ENCODE assay signal across 24 cellular contexts in the genomic region with DNA sequence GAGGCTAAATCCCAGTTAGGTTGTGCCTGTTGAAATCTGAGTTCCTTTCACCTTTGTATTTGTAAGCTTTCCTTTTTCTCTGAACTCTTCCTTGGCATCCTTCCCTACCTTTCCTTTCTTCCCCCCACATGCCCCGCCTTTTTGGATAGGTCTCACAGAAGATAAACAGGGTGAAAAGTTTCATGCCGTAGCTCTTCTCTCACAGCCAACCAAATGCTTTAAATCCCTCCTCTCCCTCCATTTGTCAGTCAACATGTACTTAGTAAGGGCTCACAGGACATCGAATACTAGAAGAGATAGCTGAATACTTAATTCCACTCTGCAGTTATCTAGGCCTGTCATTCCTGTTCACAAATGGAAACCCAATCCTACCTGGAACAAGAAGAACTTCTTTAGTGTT.
DNase-seq lines count a peak whose midpoint lies in the region; ATAC-seq and TF ChIP-seq lines count a peak whose summit lies in the region.
"Had no signal": no experiment of that assay in that cellular context is flagged by ENCODE, and none has a peak within 500 bp of the region (broad histone marks: within the 10 kb centered on the region; RNA-seq: fewer than 3 reads in every experiment).

No MANE protein-coding gene starts in this region.

- POLR2A ChIA-PET in IMR-90 (lab: Charles Lee; ENCODE audit: unreplicated experiment): interaction anchor here (0.6 kb wide), 1 partner anchor 1672 kb away, joined by 9 read pairs; no protein-coding TSS in a partner anchor

- H3K56ac ChIP-seq in IMR-90 (ENCODE audit: extremely low read depth, insufficient read depth, low read length): no peak overlapping the region

- H3K9me3 Mint-ChIP-seq in activated naive CD8-positive, alpha-beta T cell treated with anti-CD3 and anti-CD28 coated beads, Interleukin-2, amount 50 U/mL, for 24 hours: no peaks in the 10 kb centered on the region
- H3K9me3 Mint-ChIP-seq: activated naive CD4-positive, alpha-beta T cell treated with anti-CD3 and anti-CD28 coated beads for 36 hours; CD14-positive monocyte; immature natural killer cell; natural killer cell treated with Interleukin-12 subunit alpha and Interleukin-12 subunit beta and Interleukin-15 and Interleukin-18, amount 100 ng/mL, for 72 hours had no signal

- H4K5ac ChIP-seq in IMR-90 (ENCODE audit: low read depth, low read length): no peak overlapping the region

- H3K27me3 ChIP-seq in IMR-90 (ENCODE audit: control insufficient read depth, insufficient read depth, low read length) (no peaks in the 10 kb centered on the region), esophagus muscularis mucosa (no peaks in the 10 kb centered on the region), right cardiac atrium (ENCODE audit: control insufficient read depth, insufficient read depth) (no peaks in the 10 kb centered on the region)

- H4K91ac ChIP-seq in IMR-90 (ENCODE audit: insufficient read depth, low read depth, low read length): no peak overlapping the region

- peaks cover 13 to 30% of the 10 kb centered on the region in 2 experiments for H3K79me1 ChIP-seq in IMR-90 (ENCODE audit: low read depth in 1 of 2, low read length in 2 of 2)

- no peak overlapping the region for H3K27ac ChIP-seq in IMR-90 (ENCODE audit: insufficient read depth, low read length)
- peak overlapping the region in 3 of 4 donors; percentile 10 to 25 (median 17) for H3K27ac ChIP-seq in esophagus muscularis mucosa (replicated peaks in 1 of 4)
- H3K27ac ChIP-seq in right cardiac atrium (ENCODE audit: low read length): no peak overlapping the region

- no peaks in the 10 kb centered on the region for H3K36me3 Mint-ChIP-seq in activated naive CD8-positive, alpha-beta T cell treated with anti-CD3 and anti-CD28 coated beads, Interleukin-2, amount 50 U/mL, for 24 hours (ENCODE audit: low read depth)
- H3K36me3 Mint-ChIP-seq: activated CD8-positive, alpha-beta memory T cell treated with anti-CD3 and anti-CD28 coated beads, Interleukin-2, amount 10 ng/mL, durations not matched to agents 7 days and 5 days had no signal

- H3K4me3 ChIP-seq in IMR-90 (ENCODE audit: insufficient read depth, low read depth, low read length): no peak overlapping the region
- no peak overlapping the region for H3K4me3 ChIP-seq in esophagus muscularis mucosa
- no peak overlapping the region for H3K4me3 ChIP-seq in right cardiac atrium (ENCODE audit: low read length)
- H3K4me3 ChIP-seq: thoracic aorta had no signal

- H3K4ac ChIP-seq in IMR-90 (ENCODE audit: low read depth, low read length): no peak overlapping the region; the same call in 1 of the 2 replicates

- no peak overlapping the region for H3K4me2 ChIP-seq in IMR-90 (ENCODE audit: low read depth, low read length)

- H3K14ac ChIP-seq in IMR-90 (replicated peaks; ENCODE audit: low read depth, low read length): no peak overlapping the region

- BruUV-seq in IMR-90 (replicated peaks; lab: Mats Ljungman, UMichigan): no TSS peak

- H2BK20ac ChIP-seq in IMR-90 (ENCODE audit: low read depth, low read length): no peak overlapping the region

- H3K9me1 ChIP-seq in IMR-90 (ENCODE audit: insufficient read depth, low read length): no peaks in the 10 kb centered on the region; the same call in 1 of the 2 replicates

- no peak for TF ChIP-seq EP300 in esophagus muscularis mucosa (IDR thresholded peaks at IDR 0.05)

- DNase-seq in IMR-90 (peak; percentile 10), esophagus muscularis mucosa (ENCODE audit: extremely low spot score) (no peak), right cardiac atrium (no peak), omental fat pad (ENCODE audit: low spot score) (no peak), head of caudate nucleus (no peak)
- DNase-seq in activated naive CD8-positive, alpha-beta T cell treated with anti-CD3 and anti-CD28 coated beads, Interleukin-2, amount 50 U/mL, for 24 hours: no peak
- DNase-seq: activated CD4-positive, alpha-beta T cell treated with anti-CD3 and anti-CD28 coated beads, Interleukin-2, amount 50 U/mL, for 1 hour; activated CD8-positive, alpha-beta memory T cell treated with anti-CD3 and anti-CD28 coated beads, Interleukin-2, amount 10 ng/mL, durations not matched to agents 7 days and 5 days; activated naive CD4-positive, alpha-beta T cell treated with anti-CD3 and anti-CD28 coated beads for 36 hours; activated T-cell treated with anti-CD3 and anti-CD28 coated beads, Interleukin-2, amount 50 U/mL, for 48 hours; amniotic stem cell; hypothalamus; immature natural killer cell; Kasumi-1; NCI-H146; NCI-H2171; NCI-H524 treated with DMSO at 0.1 percent for 48 hours; SHP77; stimulated activated naive CD4-positive, alpha-beta T cell treated with Interleukin-2 at 50 U/mL for 16 hours had no signal

- H2BK15ac ChIP-seq in IMR-90 (ENCODE audit: low read depth, low read length): no peak overlapping the region

- TF ChIP-seq CTCF in IMR-90 (conservative IDR thresholded peaks at IDR 0.05; ENCODE audit: low read depth, low read length) (no peak), esophagus muscularis mucosa (IDR thresholded peaks at IDR 0.05) (no peak), omental fat pad (IDR thresholded peaks at IDR 0.05) (no peak)

- H3K4me1 ChIP-seq in IMR-90 (ENCODE audit: control insufficient read depth, insufficient read depth, low read length): peaks cover 4% of the 10 kb centered on the region; the same call in 1 of the 2 replicates
- H3K4me1 ChIP-seq in esophagus muscularis mucosa: peaks cover 18 to 42% (median 38%) of the 10 kb centered on the region in 4 donors
- peaks cover 2% of the 10 kb centered on the region for H3K4me1 ChIP-seq in right cardiac atrium (ENCODE audit: control insufficient read depth, insufficient read depth, low read length)

- no peak overlapping the region for H3K9ac ChIP-seq in IMR-90 (ENCODE audit: low read depth, low read length)

- TF ChIP-seq POLR2A in IMR-90 (IDR thresholded peaks at IDR 0.05; ENCODE audit: low read depth, low read length) (no peak), esophagus muscularis mucosa (IDR thresholded peaks at IDR 0.05; ENCODE audit: low read depth) (no peak)

- no peaks in the 10 kb centered on the region for H3K27me3 Mint-ChIP-seq in activated naive CD8-positive, alpha-beta T cell treated with anti-CD3 and anti-CD28 coated beads, Interleukin-2, amount 50 U/mL, for 24 hours
- H3K27me3 Mint-ChIP-seq: activated CD8-positive, alpha-beta memory T cell treated with anti-CD3 and anti-CD28 coated beads, Interleukin-2, amount 10 ng/mL, durations not matched to agents 7 days and 5 days; natural killer cell treated with Interleukin-12 subunit alpha and Interleukin-12 subunit beta and Interleukin-15 and Interleukin-18, amount 100 ng/mL, for 72 hours had no signal

- ATAC-seq in IMR-90 (ENCODE audit: low read depth) (no peak), right cardiac atrium (peak; percentile 47 to 83), omental fat pad (ENCODE audit: low FRiP score) (peak; percentile 34), HG02884 (IDR thresholded peaks at IDR 0.05; ENCODE audit: unreplicated experiment) (no peak), HG03097 (IDR thresholded peaks at IDR 0.05; ENCODE audit: low FRiP score, unreplicated experiment) (no peak)
- no peak for ATAC-seq in activated naive CD8-positive, alpha-beta T cell treated with anti-CD3 and anti-CD28 coated beads, Interleukin-2, amount 50 U/mL, for 24 hours
- ATAC-seq: activated CD8-positive, alpha-beta memory T cell treated with anti-CD3 and anti-CD28 coated beads, Interleukin-2, amount 10 ng/mL, durations not matched to agents 7 days and 5 days; natural killer cell treated with Interleukin-12 subunit alpha and Interleukin-12 subunit beta and Interleukin-15 and Interleukin-18, amount 100 ng/mL, for 72 hours had no signal

- H3K36me3 ChIP-seq in IMR-90 (ENCODE audit: control insufficient read depth, insufficient read depth, low read length): peaks cover 11% of the 10 kb centered on the region
- peaks cover 0 to 30% (median 7%) of the 10 kb centered on the region in 4 donors for H3K36me3 ChIP-seq in esophagus muscularis mucosa

- H3K9me3 ChIP-seq in IMR-90 (ENCODE audit: control insufficient read depth, insufficient read depth, low read length) (no peaks in the 10 kb centered on the region), esophagus muscularis mucosa (no peaks in the 10 kb centered on the region), right cardiac atrium (ENCODE audit: control insufficient read depth, low read length) (no peaks in the 10 kb centered on the region)
- H3K9me3 ChIP-seq: thoracic aorta had no signal

- TF ChIP-seq RAD21 in IMR-90 (IDR thresholded peaks at IDR 0.05; ENCODE audit: low read length): no peak

- H3K4me3 Mint-ChIP-seq in activated naive CD8-positive, alpha-beta T cell treated with anti-CD3 and anti-CD28 coated beads, Interleukin-2, amount 50 U/mL, for 24 hours: no peak overlapping the region
- H3K4me3 Mint-ChIP-seq: activated CD8-positive, alpha-beta memory T cell treated with anti-CD3 and anti-CD28 coated beads, Interleukin-2, amount 10 ng/mL, durations not matched to agents 7 days and 5 days; activated naive CD4-positive, alpha-beta T cell treated with anti-CD3 and anti-CD28 coated beads for 36 hours; CD14-positive monocyte; immature natural killer cell; natural killer cell treated with Interleukin-12 subunit alpha and Interleukin-12 subunit beta and Interleukin-15 and Interleukin-18, amount 100 ng/mL, for 72 hours had no signal

- in situ Hi-C loops in IMR-90 (cut with MboI; ENCODE audit: low sequenced_read_pairs): no loop called here

- H4K20me1 ChIP-seq in IMR-90 (ENCODE audit: insufficient read depth, low read length): no peaks in the 10 kb centered on the region

- H2AK5ac ChIP-seq in IMR-90 (ENCODE audit: low read depth, low read length): no peak overlapping the region

- peak overlapping the region in 1 of 2 experiments; percentile 11; a peak in 1 of 4 replicates for H4K8ac ChIP-seq in IMR-90 (ENCODE audit: low read depth in 2 of 2, low read length in 2 of 2)

- no CpG with 5 or more reads among the region's 3 CpGs for WGBS in IMR-90 (ENCODE audit: extremely low coverage in 2 of 2, insufficient read length in 1 of 2), 2 experiments
- WGBS in esophagus muscularis mucosa: 33% methylated on average over 3 of the region's 3 CpGs
- 42% methylated on average over 3 of the region's 3 CpGs for WGBS in right cardiac atrium

- CTCF ChIA-PET in IMR-90 (lab: Yijun Ruan, JAX): interaction anchor here (0.5 to 0.9 kb wide), 3 partner anchors 27 to 371 kb away, joined by 3 read pairs; no protein-coding TSS in a partner anchor

- no peak overlapping the region for H2AFZ ChIP-seq in IMR-90 (replicated peaks; ENCODE audit: low read length, poor library complexity)

- intact Hi-C loops in IMR-90 (cut with micrococcal nuclease): no loop called here
- intact Hi-C loops in esophagus muscularis mucosa (cut with DNase I): no loop called here
- intact Hi-C loops in right cardiac atrium (cut with DNase I): no loop called here
- intact Hi-C loops in head of caudate nucleus (cut with DNase I): no loop called here

- no peak overlapping the region for H3K27ac Mint-ChIP-seq in activated naive CD8-positive, alpha-beta T cell treated with anti-CD3 and anti-CD28 coated beads, Interleukin-2, amount 50 U/mL, for 24 hours
- H3K27ac Mint-ChIP-seq: activated CD8-positive, alpha-beta memory T cell treated with anti-CD3 and anti-CD28 coated beads, Interleukin-2, amount 10 ng/mL, durations not matched to agents 7 days and 5 days; activated naive CD4-positive, alpha-beta T cell treated with anti-CD3 and anti-CD28 coated beads for 36 hours; CD14-positive monocyte; immature natural killer cell; natural killer cell treated with Interleukin-12 subunit alpha and Interleukin-12 subunit beta and Interleukin-15 and Interleukin-18, amount 100 ng/mL, for 72 hours had no signal

- H2AK9ac ChIP-seq in IMR-90 (replicated peaks; ENCODE audit: low read depth, low read length, poor library complexity): no peak overlapping the region

- no peak overlapping the region for H2BK5ac ChIP-seq in IMR-90 (ENCODE audit: low read depth, low read length, poor library complexity, severe bottlenecking)

- H3K4me1 Mint-ChIP-seq in activated naive CD8-positive, alpha-beta T cell treated with anti-CD3 and anti-CD28 coated beads, Interleukin-2, amount 50 U/mL, for 24 hours: no peaks in the 10 kb centered on the region
- H3K4me1 Mint-ChIP-seq: activated CD8-positive, alpha-beta memory T cell treated with anti-CD3 and anti-CD28 coated beads, Interleukin-2, amount 10 ng/mL, durations not matched to agents 7 days and 5 days; immature natural killer cell had no signal

- H3K18ac ChIP-seq in IMR-90 (ENCODE audit: low read depth, low read length): no peak overlapping the region

- H3K23ac ChIP-seq in IMR-90 (ENCODE audit: low read depth, low read length): peak overlapping the region; percentile 35; the same call in 1 of the 2 replicates

- H2BK120ac ChIP-seq in IMR-90 (ENCODE audit: low read depth, low read length): no peak overlapping the region

- dilution Hi-C loops in IMR-90 (cut with HindIII; ENCODE audit: low sequenced_read_pairs, unreplicated experiment): no loop called here

Comparison
In these comparisons a context has a peak if more than half of its experiments do, and no peak if none do; other contexts are left out.
1. ATAC-seq: peak in right cardiac atrium (2 of 2) and omental fat pad (single experiment); none in IMR-90 (single experiment), HG02884 (single experiment), HG03097 (single experiment) and activated naive CD8-positive, alpha-beta T cell treated with anti-CD3 and anti-CD28 coated beads, Interleukin-2, amount 50 U/mL, for 24 hours (single experiment).
2. H3K27ac ChIP-seq: peak in esophagus muscularis mucosa (3 of 4); none in IMR-90 (single experiment) and right cardiac atrium (single experiment).